Comparison of ENCODE assay signal across 15 cellular contexts in the genomic region with DNA sequence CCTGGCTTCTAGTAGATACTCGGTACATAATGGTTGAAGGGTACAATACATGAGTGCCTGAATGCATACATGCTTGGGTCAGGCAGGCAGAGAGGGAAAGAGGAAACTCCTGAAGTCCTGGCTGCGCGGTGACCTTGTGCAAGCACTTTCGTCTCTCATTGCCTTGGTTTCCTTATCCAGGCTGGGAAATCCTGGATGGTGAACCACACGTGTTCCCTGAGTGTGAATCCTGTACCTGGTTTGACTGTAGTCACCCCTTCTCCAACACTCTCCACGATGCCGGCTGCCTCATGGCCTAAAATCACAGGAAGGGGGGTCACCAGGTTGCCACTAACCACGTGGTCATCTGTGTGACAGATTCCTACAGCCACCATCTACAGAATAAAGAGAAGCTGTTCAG. TPM values are rescaled to one million over a fixed set of nuclear protein-coding genes. Genes with fewer than 3 reads are reported as not detected.
A peak's percentile ranks its signal among the peaks of the same experiment; 100 is the strongest.
DNase-seq lines count a peak whose midpoint lies in the region; ATAC-seq and TF ChIP-seq lines count a peak whose summit lies in the region.
"Not testable (repeated sequence)": the region's sequence is repeated elsewhere in the genome, so short reads cannot be mapped to it uniquely, and the experiment has no call there.
"Had no signal": no experiment of that assay in that cellular context is flagged by ENCODE, and none has a peak within 500 bp of the region (broad histone marks: within the 10 kb centered on the region; RNA-seq: fewer than 3 reads in every experiment).

No MANE protein-coding gene starts in this region.

- not testable (repeated sequence) for ATAC-seq in thoracic aorta (ENCODE audit: insufficient number of reproducible peaks, low FRiP score, low read depth)

- not testable (repeated sequence) for TF ChIP-seq RAD21 in liver (IDR thresholded peaks at IDR 0.05)

- not testable (repeated sequence) for TF ChIP-seq EP300 in ovary (IDR thresholded peaks at IDR 0.05)

- not testable (repeated sequence) for DNase-seq in adipocyte (ENCODE audit: low read depth); breast epithelium (ENCODE audit: low spot score in 2 of 2); fibroblast of lung (ENCODE audit: low read depth in 2 of 2); ovary; thoracic aorta (ENCODE audit: low spot score); uterus

- H3K79me2 ChIP-seq in fibroblast of lung (ENCODE audit: control insufficient read depth, insufficient read depth, low read length), result not testable (repeated sequence)

- H3K9ac ChIP-seq in adipocyte (ENCODE audit: low read length), result peak overlapping the region; percentile 95
- not testable (repeated sequence) for H3K9ac ChIP-seq in fibroblast of lung (ENCODE audit: insufficient read depth, low read length); liver (ENCODE audit: low read depth in 1 of 2, low read length in 2 of 2)

- H3K9me3 ChIP-seq in adipocyte (ENCODE audit: control insufficient read depth, low read length); breast epithelium; fibroblast of lung (ENCODE audit: control insufficient read depth, insufficient read depth, low read depth, low read length); liver (ENCODE audit: control insufficient read depth in 4 of 4, low read length in 3 of 4); ovary; thoracic aorta; uterus: not testable (repeated sequence)

- not testable (repeated sequence) for TF ChIP-seq POLR2A in breast epithelium (IDR thresholded peaks at IDR 0.05); ovary (IDR thresholded peaks at IDR 0.05); uterus (IDR thresholded peaks at IDR 0.05)

- peak overlapping the region; percentile 2 for H2AFZ ChIP-seq in fibroblast of lung (ENCODE audit: low read length)

- 43% methylated on average over 8 of the region's 8 CpGs for WGBS in liver
- WGBS in ovary, 3 donors, result 94 to 96% (median 94%) methylated on average over 8 of the region's 8 CpGs

- peaks cover 69% of the 10 kb centered on the region for H3K36me3 ChIP-seq in adipocyte (ENCODE audit: control insufficient read depth, insufficient read depth, low read length, severe bottlenecking)
- not testable (repeated sequence) for H3K36me3 ChIP-seq in breast epithelium; fibroblast of lung (ENCODE audit: control insufficient read depth, insufficient read depth, low read length); ovary; uterus
- H3K36me3 ChIP-seq in liver (ENCODE audit: control insufficient read depth in 4 of 4, insufficient read depth in 3 of 4, low read depth in 1 of 4, low read length in 3 of 4), result peaks cover 2 to 29% (median 13%) of the 10 kb centered on the region in 4 donors
- H3K36me3 ChIP-seq in thoracic aorta, result peaks cover 25% of the 10 kb centered on the region

- not testable (repeated sequence) for H4K20me1 ChIP-seq in fibroblast of lung (ENCODE audit: control insufficient read depth, extremely low read depth, insufficient read depth, low read length)

- not testable (repeated sequence) for H3K27me3 ChIP-seq in adipocyte (replicated peaks; ENCODE audit: control insufficient read depth, insufficient read depth, low read length); breast epithelium; fibroblast of lung (ENCODE audit: control insufficient read depth, insufficient read depth, low read length); liver (ENCODE audit: control insufficient read depth in 4 of 4, insufficient read depth in 4 of 4, low read length in 3 of 4); ovary; thoracic aorta (replicated peaks; ENCODE audit: insufficient read depth); uterus

- H3K4me3 ChIP-seq in adipocyte (ENCODE audit: low read length) (peak overlapping the region; percentile 90), breast epithelium (peak overlapping the region in 2 of 3 donors; percentile 40 to 45), ovary (peak overlapping the region; percentile 25), thoracic aorta (peak overlapping the region; percentile 16), uterus (peak overlapping the region; percentile 15 to 42)
- H3K4me3 ChIP-seq in fibroblast of lung (replicated peaks in 1 of 4; ENCODE audit: control extremely low read depth in 1 of 4, insufficient read depth in 1 of 4, low read depth in 3 of 4, low read length in 4 of 4); liver (ENCODE audit: low read depth in 1 of 3, low read length in 3 of 3): not testable (repeated sequence)

- H3K4me2 ChIP-seq in fibroblast of lung (ENCODE audit: extremely low read depth, insufficient read depth, low read length), result not testable (repeated sequence)

- intact Hi-C loops in breast epithelium (cut with DNase I; ENCODE audit: low total_unique reads); ovary (cut with DNase I); uterus (cut with DNase I; ENCODE audit: low total_unique reads): not testable (repeated sequence)

- TF ChIP-seq CTCF in breast epithelium (IDR thresholded peaks at IDR 0.05); fibroblast of lung (conservative IDR thresholded peaks at IDR 0.05 in 1 of 2, IDR thresholded peaks at IDR 0.05 in 1 of 2; ENCODE audit: low read depth in 1 of 2, low read length in 2 of 2); liver (IDR thresholded peaks at IDR 0.05; ENCODE audit: low read depth, low read length, missing input control); ovary (IDR thresholded peaks at IDR 0.05); thoracic aorta (IDR thresholded peaks at IDR 0.05); uterus (IDR thresholded peaks at IDR 0.05): not testable (repeated sequence)

- H3K27ac ChIP-seq in breast epithelium (peak overlapping the region in 1 of 2 donors; percentile 78), liver (ENCODE audit: low read depth in 1 of 2, low read length in 2 of 2) (peak overlapping the region; percentile 8 to 47), thoracic aorta (peak overlapping the region; percentile 72 to 82), uterus (peak overlapping the region; percentile 56 to 87)
- H3K27ac ChIP-seq in fibroblast of lung (ENCODE audit: insufficient read depth, low read length); ovary: not testable (repeated sequence)

- H3K4me1 ChIP-seq in adipocyte (ENCODE audit: control insufficient read depth, insufficient read depth, low read length), result peaks cover 53% of the 10 kb centered on the region
- not testable (repeated sequence) for H3K4me1 ChIP-seq in breast epithelium; fibroblast of lung (ENCODE audit: control insufficient read depth, extremely low read depth, insufficient read depth, low read length); uterus
- H3K4me1 ChIP-seq in liver (ENCODE audit: control insufficient read depth in 4 of 4, insufficient read depth in 4 of 4, low read length in 3 of 4), result peaks cover 2 to 29% (median 14%) of the 10 kb centered on the region in 4 donors
- peaks cover 15% of the 10 kb centered on the region for H3K4me1 ChIP-seq in ovary (ENCODE audit: insufficient read depth)
- peaks cover 24 to 64% of the 10 kb centered on the region in 2 donors for H3K4me1 ChIP-seq in thoracic aorta (ENCODE audit: control insufficient read depth in 1 of 2, low read depth in 2 of 2)

RNA-seq across cellular contexts. Expression of a gene that starts 3.4 kb away (rescaled TPM):
- total RNA-seq in breast epithelium, result 1,000 to 10,000 TPM in 2 of 3 donors, 100 to 1,000 TPM in 1; 631 to 5,080 (median 1,871) TPM
- 364 and 844 TPM in 2 replicates for total RNA-seq in fibroblast of lung
- 106 and 188 TPM in 2 replicates for polyA plus RNA-seq in fibroblast of lung
- polyA plus RNA-seq in fibroblast of lung (2012), result 71.7 and 139 TPM in 2 replicates
- polyA minus RNA-seq in fibroblast of lung (ENCODE audit: low replicate concordance), result 58.8 and 89.4 TPM in 2 replicates
- total RNA-seq in liver, result 1,000 to 10,000 TPM in 1 of 2 donors, 10 to 100 TPM in 1; 38.3 to 1,460 TPM
- 1,000 to 10,000 TPM in 1 of 2 donors, 100 to 1,000 TPM in 1; 658 to 1,163 TPM for polyA plus RNA-seq in liver
- total RNA-seq in ovary, result 100 to 1,000 TPM in 6 of 7 donors, 10 to 100 TPM in 1; 67.5 to 415 (median 184) TPM
- polyA plus RNA-seq in ovary, result 100 to 1,000 TPM; 201 to 254 TPM
- total RNA-seq in thoracic aorta, result 1,000 to 10,000 TPM; 1,169 to 1,563 TPM
- total RNA-seq in uterus, result 100 to 1,000 TPM in 3 of 4 donors, 1 to 10 TPM in 1; 6.7 to 703 (median 522) TPM
- total RNA-seq: A673; CD4-positive, alpha-beta memory T cell; Daoy; G401; H9; HT-29; M059J; OCI-LY7 had no signal
- polyA plus RNA-seq: CD4-positive, alpha-beta memory T cell had no signal

RNA-seq across cellular contexts. Expression of a gene that starts 27.0 kb away (rescaled TPM):
- total RNA-seq in breast epithelium (1 to 10 TPM in 1 of 3 donors, under 1 TPM in 1, not detected in 1; 0.66 to 2.3 TPM), fibroblast of lung (0.17 TPM in 1 of 2 replicates, not detected in the other), liver (100 to 1,000 TPM; 202 to 493 TPM), ovary (1 to 10 TPM in 2 of 7 donors, under 1 TPM in 4, not detected in 1; 0.17 to 2.4 (median 0.83) TPM), thoracic aorta (under 1 TPM in 1 of 2 donors, not detected in 1; 0.99 TPM), uterus (1 to 10 TPM in 1 of 4 donors, under 1 TPM in 1, not detected in 2; 0.88 to 5.0 TPM)
- polyA plus RNA-seq in fibroblast of lung (0.06 TPM in 1 of 2 replicates, not detected in the other), liver (100 to 1,000 TPM; 123 to 554 TPM), ovary (under 1 TPM in 1 of 2 donors, not detected in 1; 0.15 TPM)
- 0.20 TPM in 1 of 2 replicates, not detected in the other for polyA plus RNA-seq in fibroblast of lung (2012)
- polyA minus RNA-seq in fibroblast of lung (ENCODE audit: low replicate concordance), result not detected in 2 replicates
- total RNA-seq: A673; CD4-positive, alpha-beta memory T cell; Daoy; G401; H9; HT-29; M059J; OCI-LY7 had no signal
- polyA plus RNA-seq: CD4-positive, alpha-beta memory T cell had no signal

RNA-seq across cellular contexts. Expression of a gene that starts 34.7 kb away (rescaled TPM):
- total RNA-seq in breast epithelium (10 to 100 TPM in 2 of 3 donors, 1 to 10 TPM in 1; 8.8 to 50.1 (median 31.8) TPM), fibroblast of lung (0.77 and 0.83 TPM in 2 replicates), liver (10 to 100 TPM in 1 of 2 donors, under 1 TPM in 1; 0.84 to 74.3 TPM), ovary (10 to 100 TPM in 1 of 7 donors, 1 to 10 TPM in 6; 1.5 to 21.6 (median 7.0) TPM), thoracic aorta (1 to 10 TPM; 4.5 to 5.4 TPM), uterus (1 to 10 TPM in 3 of 4 donors, under 1 TPM in 1; 0.29 to 4.7 (median 2.3) TPM)
- polyA plus RNA-seq in fibroblast of lung (0.35 and 1.2 TPM in 2 replicates), liver (100 to 1,000 TPM in 1 of 2 donors, 10 to 100 TPM in 1; 88.3 to 374 TPM), ovary (1 to 10 TPM; 4.9 to 8.6 TPM)
- polyA plus RNA-seq in fibroblast of lung (2012), result 0.30 and 0.99 TPM in 2 replicates
- polyA minus RNA-seq in fibroblast of lung (ENCODE audit: low replicate concordance), result 3.6 TPM in 1 of 2 replicates, not detected in the other
- total RNA-seq: A673; CD4-positive, alpha-beta memory T cell; Daoy; G401; H9; OCI-LY7 had no signal
- polyA plus RNA-seq: CD4-positive, alpha-beta memory T cell had no signal

Comparison
In these comparisons a context has a peak if more than half of its experiments do, and no peak if none do; other contexts are left out.
1. RNA of a gene that starts 27.0 kb away (total RNA-seq): 202 to 493 TPM in liver; 0.99 TPM in thoracic aorta, 0.88 to 5.0 TPM in uterus, 0.17 to 2.4 TPM in ovary, 0.66 to 2.3 TPM in breast epithelium and 0.17 TPM in fibroblast of lung; every median in the first group is over 10 times any median in the second.